21 cellular contexts compared by ENCODE assay signal in genomic region chr1:222225171-222225570, GRCh38.
DNase-seq lines count a peak whose midpoint lies in the region; ATAC-seq, FAIRE-seq and TF ChIP-seq lines count a peak whose summit lies in the region.
"Had no signal": no experiment of that assay in that cellular context is flagged by ENCODE, and none has a peak within 500 bp of the region (broad histone marks: within the 10 kb centered on the region; RNA-seq: fewer than 3 reads in every experiment).

No MANE protein-coding gene starts in this region.

- H3K79me2 ChIP-seq in PC-3 (ENCODE audit: low read length) (no peaks in the 10 kb centered on the region), neural progenitor cell (ENCODE audit: low read depth) (no peaks in the 10 kb centered on the region)

- no peak for ATAC-seq in PC-3
- no peak for ATAC-seq in GM19023 (IDR thresholded peaks at IDR 0.05; ENCODE audit: unreplicated experiment)
- ATAC-seq: Right ventricle myocardium inferior had no signal

- H3K4me3 ChIP-seq in PC-3 (ENCODE audit: low read length), result no peak overlapping the region
- H3K4me3 ChIP-seq in epithelial cell of esophagus (ENCODE audit: low read length), result no peak overlapping the region
- no peak overlapping the region for H3K4me3 ChIP-seq in neural progenitor cell
- H3K4me3 ChIP-seq: Peyer's patch, SJSA1 had no signal

- DNase-seq in EH (ENCODE audit: low read depth) (peak; percentile 51), PC-3 (peak; percentile 44), epithelial cell of esophagus (ENCODE audit: low read depth) (peak; percentile 26), neural progenitor cell (ENCODE audit: low spot score) (no peak), GM12891 (ENCODE audit: insufficient read length, low spot score) (no peak), KG1 (lab: John Stamatoyannopoulos, UW) (no peak), GM12892 (ENCODE audit: insufficient read length) (no peak)
- DNase-seq: GDM1, NCI-H1105, NCI-H146, NCI-H2029, NCI-H2227 treated with DMSO at 0.1 percent for 48 hours, NCI-H510A treated with DMSO at 0.1 percent for 48 hours, NCI-H748 treated with DMSO at 0.1 percent for 48 hours, Peyer's patch had no signal

- H3K27me3 ChIP-seq in PC-3 (ENCODE audit: low read length), result peaks cover 4% of the 10 kb centered on the region; the same call in 1 of the 2 replicates
- H3K27me3 ChIP-seq in neural progenitor cell, result no peaks in the 10 kb centered on the region
- H3K27me3 ChIP-seq: Peyer's patch, SJSA1 had no signal

- H4K20me1 ChIP-seq in PC-3 (ENCODE audit: low read length), result no peaks in the 10 kb centered on the region
- no peaks in the 10 kb centered on the region for H4K20me1 ChIP-seq in neural progenitor cell (ENCODE audit: low read depth)

- peaks cover 8% of the 10 kb centered on the region for H3K27me3 Mint-ChIP-seq in neural progenitor cell (ENCODE audit: insufficient read depth, low read depth)

- H3K4me3 Mint-ChIP-seq in neural progenitor cell, result no peak overlapping the region

- TF ChIP-seq POLR2A in GM12891 (IDR thresholded peaks at IDR 0.05; ENCODE audit: low read depth, low read length) (no peak), GM12892 (IDR thresholded peaks at IDR 0.05; ENCODE audit: low read depth, low read length) (no peak)

- intact Hi-C loops in PC-3 (cut with micrococcal nuclease), result no loop called here

- no peak for TF ChIP-seq CTCF in PC-3 (conservative IDR thresholded peaks at IDR 0.05; ENCODE audit: low read depth, low read length)
- TF ChIP-seq CTCF in epithelial cell of esophagus (IDR thresholded peaks at IDR 0.05; ENCODE audit: insufficient read depth, low read depth, low read length, missing control alignments), result no peak
- no peak for TF ChIP-seq CTCF in neural progenitor cell (IDR thresholded peaks at IDR 0.05)

- H3K9me3 ChIP-seq in PC-3 (ENCODE audit: low read length), result no peaks in the 10 kb centered on the region
- H3K9me3 ChIP-seq in neural progenitor cell (ENCODE audit: low read depth), result no peaks in the 10 kb centered on the region
- H3K9me3 ChIP-seq: Peyer's patch had no signal

- H3K9me2 ChIP-seq in PC-3 (replicated peaks; ENCODE audit: low read length), result no peaks in the 10 kb centered on the region

- H3K9me3 Mint-ChIP-seq in neural progenitor cell, result peaks cover 40% of the 10 kb centered on the region

- CTCF ChIA-PET in PC-3 (lab: Charles Lee), result no interaction called here

- H3K27ac ChIP-seq in PC-3 (ENCODE audit: low read length) (no peak overlapping the region), neural progenitor cell (no peak overlapping the region)
- H3K27ac ChIP-seq: HL-60, KMS-11, Peyer's patch, SJSA1 had no signal

- H3F3A ChIP-seq in PC-3 (ENCODE audit: low read length, unreplicated experiment) (no peaks in the 10 kb centered on the region), neural progenitor cell (ENCODE audit: low read depth) (no peaks in the 10 kb centered on the region)

- H3K4me1 ChIP-seq in PC-3 (ENCODE audit: insufficient read depth, low read length) (peaks cover 14% of the 10 kb centered on the region), neural progenitor cell (no peaks in the 10 kb centered on the region)
- H3K4me1 ChIP-seq: Peyer's patch had no signal

- H3K27ac Mint-ChIP-seq in neural progenitor cell, result peak overlapping the region; percentile 21

- BruUV-seq in PC-3 (replicated peaks; lab: Mats Ljungman, UMichigan), result no TSS peak

- FAIRE-seq in GM12891 (lab: Jason Lieb, UNC), result no peak
- no peak for FAIRE-seq in GM12892 (lab: Jason Lieb, UNC)
- FAIRE-seq: A204.1 had no signal

- POLR2A ChIA-PET in PC-3 (lab: Charles Lee; ENCODE audit: unreplicated experiment), result no interaction called here

- H2AFZ ChIP-seq in PC-3 (ENCODE audit: low read length) (no peak overlapping the region), neural progenitor cell (replicated peaks) (no peak overlapping the region)

- H3K9ac ChIP-seq in PC-3 (ENCODE audit: low read length) (no peak overlapping the region), neural progenitor cell (no peak overlapping the region)
- H3K9ac ChIP-seq: KMS-11 had no signal

- H3K36me3 Mint-ChIP-seq in neural progenitor cell, result peaks cover 10% of the 10 kb centered on the region

- peaks cover 54% of the 10 kb centered on the region for H3K4me1 Mint-ChIP-seq in neural progenitor cell

- no peaks in the 10 kb centered on the region for H3K36me3 ChIP-seq in PC-3 (ENCODE audit: low read depth, low read length)
- H3K36me3 ChIP-seq in neural progenitor cell, result no peaks in the 10 kb centered on the region
- H3K36me3 ChIP-seq: Peyer's patch, SJSA1 had no signal

- H3K4me2 ChIP-seq in PC-3 (ENCODE audit: low read length) (peak overlapping the region; percentile 2), neural progenitor cell (no peak overlapping the region)
- H3K4me2 ChIP-seq: KMS-11 had no signal

TF ChIP-seq in GM12891, 5 proteins besides CTCF, POLR2A, EP300 and RAD21:
- TF ChIP-seq SPI1 (IDR thresholded peaks at IDR 0.05; ENCODE audit: low read depth, low read length) (no peak), POLR2AphosphoS5 (IDR thresholded peaks at IDR 0.05; ENCODE audit: low read depth, low read length) (no peak), POU2F2 (IDR thresholded peaks at IDR 0.05; ENCODE audit: low read depth, low read length) (no peak), TAF1 (IDR thresholded peaks at IDR 0.05; ENCODE audit: low read depth, low read length) (no peak), PAX5 (IDR thresholded peaks at IDR 0.05; ENCODE audit: insufficient read depth, low read length, severe bottlenecking) (no peak)
TF ChIP-seq in GM12891: peak in this region for 0.

Comparison
In these comparisons a context has a peak if more than half of its experiments do, and no peak if none do; other contexts are left out.
1. DNase-seq: peak in EH (single experiment), PC-3 (single experiment) and epithelial cell of esophagus (single experiment); none in neural progenitor cell (single experiment), GM12891 (single experiment), KG1 (single experiment) and GM12892 (single experiment).